In the genomic region with DNA sequence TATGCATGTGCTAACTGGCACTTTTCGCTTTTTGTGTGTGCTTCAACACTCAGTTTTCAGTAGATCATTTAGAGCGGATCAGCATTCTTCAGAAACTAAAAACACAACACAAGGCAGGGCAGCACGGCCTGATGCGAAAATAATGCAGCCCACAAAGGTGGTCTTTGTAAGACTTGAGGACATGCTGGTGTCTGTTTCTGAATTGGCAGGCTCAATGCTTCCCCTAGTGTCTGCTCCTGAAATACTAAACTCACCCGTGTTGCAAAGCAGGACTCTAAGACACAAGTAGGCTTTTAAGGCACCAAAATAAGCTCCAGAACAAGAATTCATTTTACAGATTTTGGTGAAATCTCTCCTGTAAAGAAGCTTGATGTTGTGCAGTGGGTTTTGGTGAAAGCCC, we compare ENCODE assay signal across 8 cellular contexts.
DNase-seq lines count a peak whose midpoint lies in the region; ATAC-seq and TF ChIP-seq lines count a peak whose summit lies in the region.

No MANE protein-coding gene starts in this region.

- no peaks in the 10 kb centered on the region for H4K20me1 ChIP-seq in KMS-11 (ENCODE audit: insufficient read depth)

- no peaks in the 10 kb centered on the region for H3K27me3 ChIP-seq in KMS-11 (ENCODE audit: insufficient read depth, low read depth)
- no peaks in the 10 kb centered on the region for H3K27me3 ChIP-seq in tibial artery

- DNase-seq in GDM1 (lab: John Stamatoyannopoulos, UW) (peak; percentile 1), cerebellar cortex (ENCODE audit: low spot score) (peak; percentile 22), nephron progenitor cell (peak; percentile 25), tibial artery (no peak), NCI-H187 treated with DMSO at 0.1 percent for 48 hours (lab: John Stamatoyannopoulos, UW) (no peak), coronary artery (ENCODE audit: low spot score) (no peak)

- H3K9me3 ChIP-seq in tibial artery: no peaks in the 10 kb centered on the region

- ATAC-seq in GM19397 (IDR thresholded peaks at IDR 0.05; ENCODE audit: unreplicated experiment): no peak

- no peak overlapping the region for H3K4me2 ChIP-seq in KMS-11

- peaks cover 7% of the 10 kb centered on the region for H3K4me1 Mint-ChIP-seq in nephron progenitor cell

- no peak overlapping the region for H3K4me3 ChIP-seq in KMS-11 (IDR thresholded peaks at IDR 0.05; ENCODE audit: insufficient read depth, low read depth, low read length)
- H3K4me3 ChIP-seq in tibial artery: no peak overlapping the region
- no peak overlapping the region for H3K4me3 ChIP-seq in coronary artery

- H3K9me3 Mint-ChIP-seq in nephron progenitor cell: no peaks in the 10 kb centered on the region

- intact Hi-C loops in tibial artery (cut with DNase I; ENCODE audit: low total_unique reads): no loop called here

- H3K27me3 Mint-ChIP-seq in nephron progenitor cell (ENCODE audit: low read depth, poor library complexity): no peaks in the 10 kb centered on the region

- H3K9ac ChIP-seq in KMS-11: no peak overlapping the region

- no peak overlapping the region for H3K27ac Mint-ChIP-seq in nephron progenitor cell

- H3K4me1 ChIP-seq in KMS-11 (ENCODE audit: low read depth, poor library complexity, severe bottlenecking) (no peaks in the 10 kb centered on the region), tibial artery (no peaks in the 10 kb centered on the region)

- no peak overlapping the region for H2AFZ ChIP-seq in KMS-11 (ENCODE audit: low read depth)

- H3K36me3 ChIP-seq in KMS-11 (ENCODE audit: insufficient read depth): no peaks in the 10 kb centered on the region
- H3K36me3 ChIP-seq in tibial artery: no peaks in the 10 kb centered on the region

- no peaks in the 10 kb centered on the region for H3K79me2 ChIP-seq in KMS-11 (ENCODE audit: insufficient read depth, low read depth)

- no peaks in the 10 kb centered on the region for H3K36me3 Mint-ChIP-seq in nephron progenitor cell (ENCODE audit: low read depth)

- no peak overlapping the region for H3K4me3 Mint-ChIP-seq in nephron progenitor cell

- H3K27ac ChIP-seq in KMS-11 (no peak overlapping the region), tibial artery (no peak overlapping the region), coronary artery (no peak overlapping the region)

- TF ChIP-seq CTCF in KMS-11 (conservative IDR thresholded peaks at IDR 0.05; ENCODE audit: low read depth, low read length) (peak; percentile 26; the same call in 1 of the 2 replicates), nephron progenitor cell (IDR thresholded peaks at IDR 0.05) (peak; percentile 69), tibial artery (IDR thresholded peaks at IDR 0.05) (no peak), coronary artery (IDR thresholded peaks at IDR 0.05) (no peak)

Comparison
In these comparisons a context has a peak if more than half of its experiments do, and no peak if none do; other contexts are left out.
1. DNase-seq: peak in GDM1 (single experiment), cerebellar cortex (single experiment) and nephron progenitor cell (single experiment); none in tibial artery (0 of 2), NCI-H187 treated with DMSO at 0.1 percent for 48 hours (single experiment) and coronary artery (single experiment).
2. CTCF ChIP-seq: peak in KMS-11 (single experiment) and nephron progenitor cell (single experiment); none in tibial artery (0 of 2) and coronary artery (single experiment).